ENCODE assay signal across 10 cellular contexts in genomic region chr20:51492167-51493092, GRCh38. TPM values are rescaled to one million over a fixed set of nuclear protein-coding genes. Genes with fewer than 3 reads are reported as not detected.
DNase-seq lines count a peak whose midpoint lies in the region; ATAC-seq and TF ChIP-seq lines count a peak whose summit lies in the region.
"Had no signal": no experiment of that assay in that cellular context is flagged by ENCODE, and none has a peak within 500 bp of the region (broad histone marks: within the 10 kb centered on the region; RNA-seq: fewer than 3 reads in every experiment).

No MANE protein-coding gene starts in this region.

- TF ChIP-seq POLR2A in body of pancreas (IDR thresholded peaks at IDR 0.05) (no peak), upper lobe of left lung (IDR thresholded peaks at IDR 0.05) (no peak)

- H3K9me3 ChIP-seq in body of pancreas (no peaks in the 10 kb centered on the region), upper lobe of left lung (no peaks in the 10 kb centered on the region)
- H3K9me3 ChIP-seq: SK-N-SH had no signal

- peaks cover 9% of the 10 kb centered on the region for H3K4me1 ChIP-seq in body of pancreas
- H3K4me1 ChIP-seq in upper lobe of left lung = peaks cover 22 to 54% (median 41%) of the 10 kb centered on the region in 4 donors

- peak in 1 of 4 donors; percentile 7 for TF ChIP-seq EP300 in upper lobe of left lung (IDR thresholded peaks at IDR 0.05)

- ATAC-seq in body of pancreas (peak; percentile 79), upper lobe of left lung (ENCODE audit: low FRiP score in 2 of 2) (peak; percentile 77 to 78), GM18868 (IDR thresholded peaks at IDR 0.05; ENCODE audit: unreplicated experiment) (no peak)

- H3K36me3 ChIP-seq in body of pancreas (replicated peaks in 1 of 2; ENCODE audit: insufficient read depth in 1 of 2, low read depth in 2 of 2) (no peaks in the 10 kb centered on the region), upper lobe of left lung (no peaks in the 10 kb centered on the region)

- H3K27ac ChIP-seq in body of pancreas = peak overlapping the region in 3 of 4 donors; percentile 20 to 46 (median 24)
- peak overlapping the region; percentile 33 to 68 (median 50) for H3K27ac ChIP-seq in upper lobe of left lung

- intact Hi-C loops in body of pancreas (cut with DNase I) = no loop called here

- 30 to 35% methylated on average over 28 to 47 of the region's 47 CpGs for WGBS in body of pancreas, 2 donors
- 11 to 18% methylated on average over 8 to 40 of the region's 47 CpGs for WGBS in upper lobe of left lung, 2 donors

- TF ChIP-seq CTCF in body of pancreas (IDR thresholded peaks at IDR 0.05) (no peak), upper lobe of left lung (IDR thresholded peaks at IDR 0.05) (no peak)

- H3K27me3 ChIP-seq in body of pancreas (no peaks in the 10 kb centered on the region), upper lobe of left lung (no peaks in the 10 kb centered on the region)

- H3K4me3 ChIP-seq in body of pancreas = no peak overlapping the region
- peak overlapping the region in 3 of 4 donors; percentile 29 to 45 (median 36) for H3K4me3 ChIP-seq in upper lobe of left lung

- peak; percentile 49 for DNase-seq in activated effector memory CD4-positive, alpha-beta T cell treated with anti-CD3 and anti-CD28 coated beads, Interleukin-2, amount 50 U/mL, for 16 hours
- DNase-seq in activated effector memory CD4-positive, alpha-beta T cell treated with Interleukin-2 at 50 U/mL for 16 hours = no peak
- DNase-seq in body of pancreas (peak; percentile 51 to 83 (median 68)), lung microvascular endothelial cell (ENCODE audit: low read depth in 2 of 2) (peak; percentile 52 to 70), upper lobe of left lung (peak; percentile 46 to 91), NCI-H1694 (lab: John Stamatoyannopoulos, UW) (no peak)
- DNase-seq in stimulated activated naive CD4-positive, alpha-beta T cell treated with Interleukin-2 at 50 U/mL for 16 hours (lab: John Stamatoyannopoulos, UW) = no peak
- DNase-seq: SK-N-SH had no signal

RNA-seq across cellular contexts. Expression of gene NFATC2, which starts 50.1 kb away (rescaled TPM):
- total RNA-seq in body of pancreas = 1 to 10 TPM; 4.9 to 7.6 TPM
- total RNA-seq in lung microvascular endothelial cell = 2.4 and 4.8 TPM in 2 replicates
- total RNA-seq in upper lobe of left lung = 10 to 100 TPM in 1 of 6 donors, 1 to 10 TPM in 5; 5.1 to 28.1 (median 7.6) TPM
- total RNA-seq: bronchial epithelial cell had no signal

Comparison
In these comparisons a context has a peak if more than half of its experiments do, and no peak if none do; other contexts are left out.
1. DNase-seq: peak in activated effector memory CD4-positive, alpha-beta T cell treated with anti-CD3 and anti-CD28 coated beads, Interleukin-2, amount 50 U/mL, for 16 hours (single experiment), body of pancreas (4 of 4), lung microvascular endothelial cell (2 of 2) and upper lobe of left lung (2 of 2); none in activated effector memory CD4-positive, alpha-beta T cell treated with Interleukin-2 at 50 U/mL for 16 hours (single experiment), stimulated activated naive CD4-positive, alpha-beta T cell treated with Interleukin-2 at 50 U/mL for 16 hours (single experiment) and NCI-H1694 (single experiment).
2. H3K4me3 ChIP-seq: peak in upper lobe of left lung (3 of 4); none in body of pancreas (0 of 2).